8 cellular contexts compared by ENCODE assay signal in genomic region chr16:50265716-50266336, GRCh38. TPM values are rescaled to one million over a fixed set of nuclear protein-coding genes. Genes with fewer than 3 reads are reported as not detected.
A peak's percentile ranks its signal among the peaks of the same experiment; 100 is the strongest.
DNase-seq lines count a peak whose midpoint lies in the region; TF ChIP-seq lines count a peak whose summit lies in the region.

No MANE protein-coding gene starts in this region.

- H2BK120ac ChIP-seq in mesendoderm (ENCODE audit: low read depth, low read length): no peak overlapping the region

- no peaks in the 10 kb centered on the region for H3K27me3 Mint-ChIP-seq in activated naive CD8-positive, alpha-beta T cell treated with anti-CD3 and anti-CD28 coated beads for 36 hours

- peaks cover 21% of the 10 kb centered on the region for H3K36me3 Mint-ChIP-seq in activated naive CD8-positive, alpha-beta T cell treated with anti-CD3 and anti-CD28 coated beads for 36 hours

- H3K4me1 Mint-ChIP-seq in activated naive CD8-positive, alpha-beta T cell treated with anti-CD3 and anti-CD28 coated beads for 36 hours: peaks cover 56% of the 10 kb centered on the region

- H3K27ac Mint-ChIP-seq in activated naive CD8-positive, alpha-beta T cell treated with anti-CD3 and anti-CD28 coated beads for 36 hours: peak overlapping the region; percentile 94

- H3K23ac ChIP-seq in mesendoderm (ENCODE audit: low read length): peak overlapping the region; percentile 66

- H3K4me1 ChIP-seq in left ventricle myocardium inferior: peaks cover 15% of the 10 kb centered on the region
- H3K4me1 ChIP-seq in mesendoderm (ENCODE audit: control insufficient read depth, low read depth, low read length): peaks cover 8% of the 10 kb centered on the region
- H3K4me1 ChIP-seq in vagina: peaks cover 24% of the 10 kb centered on the region

- H2AK5ac ChIP-seq in mesendoderm (ENCODE audit: low read length): no peak overlapping the region

- no peak overlapping the region for H4K5ac ChIP-seq in mesendoderm (ENCODE audit: low read length)

- no peak overlapping the region for H3K4ac ChIP-seq in mesendoderm (ENCODE audit: low read depth, low read length)

- WGBS in mesendoderm (ENCODE audit: extremely low coverage, insufficient coverage, low lambda C conversion rate): no CpG with 5 or more reads among the region's 10 CpGs

- H3K4me2 ChIP-seq in mesendoderm (ENCODE audit: low read length): no peak overlapping the region

- H3K9ac ChIP-seq in mesendoderm (ENCODE audit: low read length): no peak overlapping the region

- H3K18ac ChIP-seq in mesendoderm (ENCODE audit: low read length): no peak overlapping the region

- intact Hi-C loops in left ventricle myocardium inferior (cut with micrococcal nuclease) (no loop called here), cardiac septum (cut with DNase I) (no loop called here), vagina (cut with DNase I) (no loop called here)

- TF ChIP-seq CTCF in left ventricle myocardium inferior (IDR thresholded peaks at IDR 0.05; ENCODE audit: borderline replicate concordance): no peak
- TF ChIP-seq CTCF in vagina (IDR thresholded peaks at IDR 0.05): no peak

- H4K8ac ChIP-seq in mesendoderm (ENCODE audit: low read depth, low read length): no peak overlapping the region

- H2BK15ac ChIP-seq in mesendoderm (replicated peaks; ENCODE audit: low read depth): no peak overlapping the region

- H3K9me3 Mint-ChIP-seq in activated naive CD8-positive, alpha-beta T cell treated with anti-CD3 and anti-CD28 coated beads for 36 hours: peaks cover 1% of the 10 kb centered on the region

- H3K9me3 ChIP-seq in left ventricle myocardium inferior (replicated peaks) (no peaks in the 10 kb centered on the region), vagina (no peaks in the 10 kb centered on the region)

- peak overlapping the region; percentile 76 for H3K56ac ChIP-seq in mesendoderm (ENCODE audit: low read length)

- peak overlapping the region; percentile 90 for H3K4me3 Mint-ChIP-seq in activated naive CD8-positive, alpha-beta T cell treated with anti-CD3 and anti-CD28 coated beads for 36 hours

- H3K4me3 ChIP-seq in left ventricle myocardium inferior (peak overlapping the region; percentile 59), mesendoderm (ENCODE audit: low read length) (no peak overlapping the region), vagina (peak overlapping the region; percentile 12 to 40)

- DNase-seq in left ventricle myocardium inferior (no peak), cardiac septum (ENCODE audit: low spot score) (no peak), mesendoderm (no peak), vagina (ENCODE audit: extremely low spot score in 2 of 2) (no peak), Ammon's horn (ENCODE audit: low spot score) (no peak), A172 (ENCODE audit: low spot score) (no peak)
- DNase-seq in activated naive CD8-positive, alpha-beta T cell treated with anti-CD3 and anti-CD28 coated beads for 36 hours: no peak
- no peak for DNase-seq in stimulated activated CD4-positive, alpha-beta T cell treated with anti-CD3 and anti-CD28 coated beads, Interleukin-1b, Interleukin-23, amount 100 ng/mL, for 48 hours

- H3K79me2 ChIP-seq in mesendoderm (ENCODE audit: control insufficient read depth, insufficient read depth, low read length): no peaks in the 10 kb centered on the region

- no peaks in the 10 kb centered on the region for H3K36me3 ChIP-seq in left ventricle myocardium inferior
- no peaks in the 10 kb centered on the region for H3K36me3 ChIP-seq in mesendoderm (ENCODE audit: control insufficient read depth, insufficient read depth, low read length)
- H3K36me3 ChIP-seq in vagina: no peaks in the 10 kb centered on the region

- H2BK5ac ChIP-seq in mesendoderm (ENCODE audit: low read length): no peak overlapping the region

- H3K27me3 ChIP-seq in left ventricle myocardium inferior (ENCODE audit: low read depth): peaks cover 47% of the 10 kb centered on the region
- H3K27me3 ChIP-seq in mesendoderm (ENCODE audit: insufficient read depth, low read length, poor library complexity): no peaks in the 10 kb centered on the region
- H3K27me3 ChIP-seq in vagina: no peaks in the 10 kb centered on the region

- peak overlapping the region; percentile 62 for H3K27ac ChIP-seq in left ventricle myocardium inferior (replicated peaks)
- no peak overlapping the region for H3K27ac ChIP-seq in mesendoderm (ENCODE audit: low read depth, low read length)
- peak overlapping the region; percentile 49 for H3K27ac ChIP-seq in vagina

- no peak for TF ChIP-seq POLR2A in vagina (IDR thresholded peaks at IDR 0.05)

- no peaks in the 10 kb centered on the region for H3K79me1 ChIP-seq in mesendoderm (ENCODE audit: low read length)

RNA-seq across cellular contexts. Expression of gene ADCY7, which starts 0.5 kb away (rescaled TPM):
- 9.7 TPM for total RNA-seq in left ventricle myocardium inferior
- total RNA-seq in cardiac septum: 6.2 TPM
- total RNA-seq in activated naive CD8-positive, alpha-beta T cell treated with anti-CD3 and anti-CD28 coated beads for 36 hours: 10 to 100 TPM; 72.3 to 73.1 TPM
- polyA plus RNA-seq in mesendoderm (2013, experiment 1 of 2): 0.58 TPM
- 0.84 TPM for polyA plus RNA-seq in mesendoderm (2013, experiment 2 of 2)
- total RNA-seq in vagina: 18.9 TPM
- total RNA-seq in A172 (2014; rRNA removed; shearing (Covaris generic)): 13.8 and 17.7 TPM in 2 replicates
